Comparison of ENCODE assay signal across 7 cellular contexts in genomic region chr10:50304655-50305054, GRCh38.
"Had no signal": no experiment of that assay in that cellular context is flagged by ENCODE, and none has a peak within 500 bp of the region (broad histone marks: within the 10 kb centered on the region; RNA-seq: fewer than 3 reads in every experiment).

No MANE protein-coding gene starts in this region.

- H3K27me3 Mint-ChIP-seq: IgD-negative memory B cell had no signal

- H3K4me2 ChIP-seq: GM23338 had no signal

- DNase-seq: H9, HCEC 1CT, KG1 had no signal

- H3K27ac ChIP-seq: HL-60 had no signal

- H3K4me3 Mint-ChIP-seq: GM23338, H9, IgD-negative memory B cell had no signal

- H3K27ac Mint-ChIP-seq: GM23338, H9, IgD-negative memory B cell had no signal

- H3K4me3 ChIP-seq: GM23338 had no signal

- H3K4me1 Mint-ChIP-seq: GM23338, H9 had no signal

- ATAC-seq: GM23338, HepG2 had no signal

- H3K9me3 Mint-ChIP-seq: GM23338, H9, IgD-negative memory B cell had no signal
